ENCODE assay signal across 9 cellular contexts in genomic region chr21:45427331-45428271, GRCh38. TPM values are rescaled to one million over a fixed set of nuclear protein-coding genes. Genes with fewer than 3 reads are reported as not detected.
DNase-seq lines count a peak whose midpoint lies in the region; ATAC-seq and TF ChIP-seq lines count a peak whose summit lies in the region.
"Had no signal": no experiment of that assay in that cellular context is flagged by ENCODE, and none has a peak within 500 bp of the region (broad histone marks: within the 10 kb centered on the region; RNA-seq: fewer than 3 reads in every experiment).

No MANE protein-coding gene starts in this region.

- POLR2A ChIA-PET in PC-3 (lab: Charles Lee; ENCODE audit: unreplicated experiment): no interaction called here

- CTCF ChIA-PET in PC-3 (lab: Charles Lee): interaction anchor here (0.6 to 1.0 kb wide), 2 partner anchors 21 to 98 kb away, joined by 4 to 9 read pairs; no protein-coding TSS in a partner anchor

- H3K9me2 ChIP-seq in PC-3 (replicated peaks; ENCODE audit: low read length): no peaks in the 10 kb centered on the region

- no peaks in the 10 kb centered on the region for H3F3A ChIP-seq in PC-3 (ENCODE audit: low read length, unreplicated experiment)

- DNase-seq in AG09309 (ENCODE audit: low read depth): peak; percentile 57
- peak; percentile 97 for DNase-seq in PC-3
- DNase-seq in mucosa of gallbladder (ENCODE audit: low spot score): peak; percentile 85
- no peak for DNase-seq in NCI-H526 treated with DMSO at 0.1 percent for 48 hours (lab: John Stamatoyannopoulos, UW)
- no peak for DNase-seq in NCI-H146 treated with DMSO at 0.1 percent for 48 hours (lab: John Stamatoyannopoulos, UW; ENCODE audit: unreplicated experiment)

- peak overlapping the region; percentile 62 for H3K27ac ChIP-seq in PC-3 (ENCODE audit: low read length)
- H3K27ac ChIP-seq: SK-N-MC had no signal

- 0 out of 2 replicates have a peak, but pooled peaks cover 4% of the 10 kb centered on the region for H4K20me1 ChIP-seq in PC-3 (ENCODE audit: low read length)

- TF ChIP-seq CTCF in AG09309 (IDR thresholded peaks at IDR 0.05; ENCODE audit: control insufficient read depth, insufficient read depth, low read depth, low read length, missing control alignments) (no peak), PC-3 (conservative IDR thresholded peaks at IDR 0.05; ENCODE audit: low read depth, low read length) (no peak)

- H3K9me3 ChIP-seq in PC-3 (ENCODE audit: low read length): no peaks in the 10 kb centered on the region

- BruUV-seq in PC-3 (replicated peaks; lab: Mats Ljungman, UMichigan): no TSS peak

- H3K4me3 ChIP-seq in AG09309 (ENCODE audit: control insufficient read depth, low read depth, low read length) (no peak overlapping the region), PC-3 (ENCODE audit: low read length) (no peak overlapping the region)
- H3K4me3 ChIP-seq: SK-N-MC had no signal

- H3K36me3 ChIP-seq in PC-3 (ENCODE audit: low read depth, low read length): no peaks in the 10 kb centered on the region

- no peaks in the 10 kb centered on the region for H3K27me3 ChIP-seq in PC-3 (ENCODE audit: low read length)

- peaks cover 17% of the 10 kb centered on the region for H3K4me1 ChIP-seq in PC-3 (ENCODE audit: insufficient read depth, low read length)

- peaks cover 15% of the 10 kb centered on the region for H3K79me2 ChIP-seq in PC-3 (ENCODE audit: low read length)

- H3K4me2 ChIP-seq in PC-3 (ENCODE audit: low read length): peak overlapping the region; percentile 48

- peak overlapping the region; percentile 61 for H3K9ac ChIP-seq in PC-3 (ENCODE audit: low read length)

- peak overlapping the region; percentile 58; the same call in 1 of the 2 replicates for H2AFZ ChIP-seq in PC-3 (ENCODE audit: low read length)

- ATAC-seq in PC-3: peak; percentile 99
- ATAC-seq in esophagus mucosa: peak; percentile 87
- no peak for ATAC-seq in GM19452 (IDR thresholded peaks at IDR 0.05; ENCODE audit: unreplicated experiment)
- ATAC-seq in GM18511 (IDR thresholded peaks at IDR 0.05; ENCODE audit: unreplicated experiment): no peak

- intact Hi-C loops in PC-3 (cut with micrococcal nuclease): no loop called here

RNA-seq across cellular contexts. Expression of gene COL18A1, which starts 22.6 kb away (rescaled TPM):
- total RNA-seq in PC-3 (2014; rRNA removed): 77.0 and 85.5 TPM in 2 replicates
- total RNA-seq in esophagus mucosa: 26.7 TPM
- total RNA-seq in mucosa of gallbladder: 172 TPM

Comparison
In these comparisons a context has a peak if more than half of its experiments do, and no peak if none do; other contexts are left out.
1. DNase-seq: peak in AG09309 (single experiment), PC-3 (single experiment) and mucosa of gallbladder (single experiment); none in NCI-H526 treated with DMSO at 0.1 percent for 48 hours (single experiment) and NCI-H146 treated with DMSO at 0.1 percent for 48 hours (single experiment).
2. ATAC-seq: peak in PC-3 (single experiment) and esophagus mucosa (single experiment); none in GM19452 (single experiment) and GM18511 (single experiment).